ENCODE assay signal across 21 cellular contexts in the genomic region with DNA sequence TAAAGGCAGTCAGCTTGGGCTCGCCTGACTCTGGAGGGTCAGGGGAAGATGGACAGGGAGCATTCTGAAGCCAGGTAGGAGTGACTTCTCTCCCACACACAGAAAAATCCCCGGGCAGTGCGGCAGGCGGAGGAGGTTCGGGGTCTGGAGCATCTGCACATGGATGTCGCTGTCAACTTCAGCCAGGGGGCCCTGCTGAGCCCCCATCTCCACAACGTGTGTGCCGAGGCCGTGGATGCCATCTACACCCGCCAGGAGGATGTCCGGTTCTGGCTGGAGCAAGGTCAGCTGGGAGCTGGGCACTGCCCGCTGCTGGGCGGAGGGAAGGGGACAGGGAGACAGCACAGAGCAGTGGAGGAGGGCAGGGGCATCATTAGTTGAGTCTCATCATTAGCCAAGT. TPM values are rescaled to one million over a fixed set of nuclear protein-coding genes. Genes with fewer than 3 reads are reported as not detected.
DNase-seq lines count a peak whose midpoint lies in the region; ATAC-seq and TF ChIP-seq lines count a peak whose summit lies in the region.
"Had no signal": no experiment of that assay in that cellular context is flagged by ENCODE, and none has a peak within 500 bp of the region (broad histone marks: within the 10 kb centered on the region; RNA-seq: fewer than 3 reads in every experiment).

No MANE protein-coding gene starts in this region.

- 85% methylated on average over 3 of the region's 13 CpGs for WGBS in esophagus muscularis mucosa
- 91% methylated on average over 12 of the region's 13 CpGs for WGBS in mesenchymal stem cell

- no peak overlapping the region for H2BK120ac ChIP-seq in mesenchymal stem cell (ENCODE audit: low read depth, low read length)

- H3K27me3 Mint-ChIP-seq in activated naive CD4-positive, alpha-beta T cell treated with anti-CD3 and anti-CD28 coated beads, Interleukin-2, amount 10 ng/mL, durations not matched to agents 7 days and 5 days = peaks cover 42% of the 10 kb centered on the region
- H3K27me3 Mint-ChIP-seq in natural killer cell treated with Interleukin-12 subunit alpha and Interleukin-12 subunit beta and Interleukin-15 and Interleukin-18, amount 100 ng/mL, for 72 hours = peaks cover 0 to 11% of the 10 kb centered on the region in 2 donors

- H3K27me3 ChIP-seq in esophagus muscularis mucosa (peaks cover 0 to 1% (median 0%) of the 10 kb centered on the region in 4 donors), mesenchymal stem cell (ENCODE audit: control insufficient read depth in 1 of 2, insufficient read depth in 1 of 2, low read length in 2 of 2) (peaks cover 0 to 4% of the 10 kb centered on the region in 2 experiments), uterus (no peaks in the 10 kb centered on the region)

- H2AFZ ChIP-seq in mesenchymal stem cell (ENCODE audit: low read depth, low read length) = no peak overlapping the region

- TF ChIP-seq CTCF in esophagus muscularis mucosa (IDR thresholded peaks at IDR 0.05) (no peak), uterus (IDR thresholded peaks at IDR 0.05) (no peak)

- no peak for TF ChIP-seq EP300 in esophagus muscularis mucosa (IDR thresholded peaks at IDR 0.05)

- H3K4me3 ChIP-seq in esophagus muscularis mucosa = no peak overlapping the region
- H3K4me3 ChIP-seq in mesenchymal stem cell (ENCODE audit: insufficient read depth in 1 of 2, low read depth in 1 of 2, low read length in 2 of 2) = no peak overlapping the region
- H3K4me3 ChIP-seq in uterus = no peak overlapping the region

- H3K9me3 ChIP-seq in esophagus muscularis mucosa = no peaks in the 10 kb centered on the region
- H3K9me3 ChIP-seq in mesenchymal stem cell (ENCODE audit: control insufficient read depth, low read length) = no peaks in the 10 kb centered on the region
- no peaks in the 10 kb centered on the region for H3K9me3 ChIP-seq in uterus

- H3K4me1 ChIP-seq in esophagus muscularis mucosa (peaks cover 23 to 58% (median 39%) of the 10 kb centered on the region in 4 donors), mesenchymal stem cell (ENCODE audit: control insufficient read depth, insufficient read depth, low read depth, low read length) (peaks cover 19% of the 10 kb centered on the region), uterus (peaks cover 0 to 7% of the 10 kb centered on the region in 2 donors)

- no peak overlapping the region for H2BK5ac ChIP-seq in mesenchymal stem cell (ENCODE audit: low read depth, low read length, poor library complexity, severe bottlenecking)

- H3K27ac Mint-ChIP-seq in activated naive CD4-positive, alpha-beta T cell treated with anti-CD3 and anti-CD28 coated beads, Interleukin-2, amount 10 ng/mL, durations not matched to agents 7 days and 5 days = peak overlapping the region; percentile 66
- H3K27ac Mint-ChIP-seq in natural killer cell treated with Interleukin-12 subunit alpha and Interleukin-12 subunit beta and Interleukin-15 and Interleukin-18, amount 100 ng/mL, for 72 hours = no peak overlapping the region
- H3K27ac Mint-ChIP-seq: CD8-positive, alpha-beta T cell had no signal

- H3K27ac ChIP-seq in esophagus muscularis mucosa (replicated peaks in 1 of 4) (peak overlapping the region in 3 of 4 donors; percentile 58 to 78 (median 64)), mesenchymal stem cell (ENCODE audit: low read length, poor library complexity, severe bottlenecking) (no peak overlapping the region), uterus (peak overlapping the region; percentile 71 to 73)
- H3K27ac ChIP-seq: 22Rv1 had no signal

- H3K79me1 ChIP-seq in mesenchymal stem cell (replicated peaks; ENCODE audit: low read length, poor library complexity, severe bottlenecking) = peaks cover 5% of the 10 kb centered on the region

- H3K4me1 Mint-ChIP-seq in activated naive CD4-positive, alpha-beta T cell treated with anti-CD3 and anti-CD28 coated beads, Interleukin-2, amount 10 ng/mL, durations not matched to agents 7 days and 5 days = no peaks in the 10 kb centered on the region
- H3K4me1 Mint-ChIP-seq in natural killer cell treated with Interleukin-12 subunit alpha and Interleukin-12 subunit beta and Interleukin-15 and Interleukin-18, amount 100 ng/mL, for 72 hours (ENCODE audit: low read depth in 2 of 2) = peaks cover 0 to 11% of the 10 kb centered on the region in 2 donors

- intact Hi-C loops in esophagus muscularis mucosa (cut with DNase I) (no loop called here), uterus (cut with DNase I; ENCODE audit: low total_unique reads) (loop anchor here (5.0 kb wide), 1 partner anchor 49 kb away; no protein-coding TSS in a partner anchor)

- peak overlapping the region; percentile 30 for H3K9ac ChIP-seq in mesenchymal stem cell (ENCODE audit: low read length)

- ATAC-seq in GM19397 (IDR thresholded peaks at IDR 0.05; ENCODE audit: unreplicated experiment) = no peak
- ATAC-seq in natural killer cell treated with Interleukin-12 subunit alpha and Interleukin-12 subunit beta and Interleukin-15 and Interleukin-18, amount 100 ng/mL, for 72 hours = no peak
- ATAC-seq: CD8-positive, alpha-beta T cell had no signal

- H3K23ac ChIP-seq in mesenchymal stem cell (ENCODE audit: low read length in 2 of 2) = no peak overlapping the region

- TF ChIP-seq POLR2A in esophagus muscularis mucosa (IDR thresholded peaks at IDR 0.05; ENCODE audit: low read depth) (no peak), uterus (IDR thresholded peaks at IDR 0.05) (no peak)

- H3K4me3 Mint-ChIP-seq in activated naive CD4-positive, alpha-beta T cell treated with anti-CD3 and anti-CD28 coated beads, Interleukin-2, amount 10 ng/mL, durations not matched to agents 7 days and 5 days = no peak overlapping the region
- H3K4me3 Mint-ChIP-seq in natural killer cell treated with Interleukin-12 subunit alpha and Interleukin-12 subunit beta and Interleukin-15 and Interleukin-18, amount 100 ng/mL, for 72 hours = no peak overlapping the region
- H3K4me3 Mint-ChIP-seq: CD8-positive, alpha-beta T cell had no signal

- no peaks in the 10 kb centered on the region for H3K36me3 Mint-ChIP-seq in activated naive CD4-positive, alpha-beta T cell treated with anti-CD3 and anti-CD28 coated beads, Interleukin-2, amount 10 ng/mL, durations not matched to agents 7 days and 5 days
- no peaks in the 10 kb centered on the region for H3K36me3 Mint-ChIP-seq in natural killer cell treated with Interleukin-12 subunit alpha and Interleukin-12 subunit beta and Interleukin-15 and Interleukin-18, amount 100 ng/mL, for 72 hours
- H3K36me3 Mint-ChIP-seq: CD8-positive, alpha-beta T cell had no signal

- no peak overlapping the region for H3K14ac ChIP-seq in mesenchymal stem cell (ENCODE audit: low read length in 2 of 2)

- H4K91ac ChIP-seq in mesenchymal stem cell (ENCODE audit: low read length) = no peak overlapping the region

- no peaks in the 10 kb centered on the region for H3K9me3 Mint-ChIP-seq in activated naive CD4-positive, alpha-beta T cell treated with anti-CD3 and anti-CD28 coated beads, Interleukin-2, amount 10 ng/mL, durations not matched to agents 7 days and 5 days
- H3K9me3 Mint-ChIP-seq in natural killer cell treated with Interleukin-12 subunit alpha and Interleukin-12 subunit beta and Interleukin-15 and Interleukin-18, amount 100 ng/mL, for 72 hours = no peaks in the 10 kb centered on the region
- H3K9me3 Mint-ChIP-seq: CD8-positive, alpha-beta T cell had no signal

- H3K4me2 ChIP-seq in mesenchymal stem cell (ENCODE audit: low read length, poor library complexity, severe bottlenecking) = no peak overlapping the region

- H2AK5ac ChIP-seq in mesenchymal stem cell (ENCODE audit: low read length, severe bottlenecking) = peak overlapping the region; percentile 24

- DNase-seq in activated naive CD4-positive, alpha-beta T cell treated with anti-CD3 and anti-CD28 coated beads, Interleukin-2, amount 10 ng/mL, durations not matched to agents 7 days and 5 days = no peak
- DNase-seq in activated naive CD4-positive, alpha-beta T cell treated with anti-CD3 and anti-CD28 coated beads, Interleukin-2, amount 50 U/mL, for 16 hours = no peak
- DNase-seq in esophagus muscularis mucosa (ENCODE audit: extremely low spot score) (no peak), mesenchymal stem cell (no peak), uterus (no peak), NCI-H2227 treated with DMSO at 0.1 percent for 48 hours (lab: John Stamatoyannopoulos, UW) (no peak)
- DNase-seq in natural killer cell treated with Interleukin-12 subunit alpha and Interleukin-12 subunit beta and Interleukin-15 and Interleukin-18, amount 100 ng/mL, for 72 hours (ENCODE audit: low spot score) = no peak
- DNase-seq: ACHN; C1 segment of cervical spinal cord; CD8-positive, alpha-beta T cell; DMS153; IMR-90; MV-4-11; NCI-H1694; NCI-H2081; NCI-H446 treated with DMSO at 0.1 percent for 48 hours; NCI-H526 treated with DMSO at 0.1 percent for 48 hours; OCI-M1 had no signal

- H4K8ac ChIP-seq in mesenchymal stem cell (ENCODE audit: low read length) = no peak overlapping the region

- peak overlapping the region in 1 of 2 experiments; percentile 1 for H2BK12ac ChIP-seq in mesenchymal stem cell (ENCODE audit: low read length in 2 of 2)

- H3K36me3 ChIP-seq in esophagus muscularis mucosa = peaks cover 0 to 30% (median 13%) of the 10 kb centered on the region in 4 donors
- peaks cover 38 to 88% of the 10 kb centered on the region in 2 experiments for H3K36me3 ChIP-seq in mesenchymal stem cell (ENCODE audit: control insufficient read depth in 1 of 2, insufficient read depth in 2 of 2, low read depth in 1 of 2, low read length in 2 of 2)
- H3K36me3 ChIP-seq in uterus = no peaks in the 10 kb centered on the region

- CTCF ChIA-PET in activated naive CD4-positive, alpha-beta T cell treated with anti-CD3 and anti-CD28 coated beads, Interleukin-2, amount 10 ng/mL, durations not matched to agents 7 days and 5 days (lab: Charles Lee) = interaction anchor here (0.9 to 1.5 kb wide), 2 partner anchors 54 to 75 kb away, joined by 3 to 4 read pairs; no protein-coding TSS in a partner anchor

- H3K18ac ChIP-seq in mesenchymal stem cell (ENCODE audit: low read depth in 1 of 2, low read length in 2 of 2) = no peak overlapping the region

- H2BK15ac ChIP-seq in mesenchymal stem cell (ENCODE audit: low read depth, poor library complexity, severe bottlenecking) = no peak overlapping the region

- no peak overlapping the region for H3K4ac ChIP-seq in mesenchymal stem cell (ENCODE audit: low read depth in 1 of 2, low read length in 2 of 2)

RNA-seq across cellular contexts. Expression of a gene that starts 13.2 kb away (rescaled TPM):
- total RNA-seq in esophagus muscularis mucosa = not detected
- polyA plus RNA-seq in mesenchymal stem cell (2013, experiment 1 of 2) = 0.04 TPM
- 0.04 TPM for polyA plus RNA-seq in mesenchymal stem cell (2013, experiment 2 of 2)
- total RNA-seq in uterus = under 1 TPM in 1 of 4 donors, not detected in 3; 0.85 TPM
- total RNA-seq in natural killer cell treated with Interleukin-12 subunit alpha and Interleukin-12 subunit beta and Interleukin-15 and Interleukin-18, amount 100 ng/mL, for 72 hours = not detected
- total RNA-seq: CD8-positive, alpha-beta T cell; G401 had no signal

RNA-seq across cellular contexts. Expression of a gene that starts 15.9 kb away (rescaled TPM):
- total RNA-seq in esophagus muscularis mucosa (10 to 100 TPM; 30.7 to 66.1 (median 58.1) TPM), uterus (10 to 100 TPM; 29.2 to 90.1 (median 44.6) TPM)
- 50.9 TPM for polyA plus RNA-seq in mesenchymal stem cell (2013, experiment 1 of 2)
- polyA plus RNA-seq in mesenchymal stem cell (2013, experiment 2 of 2) = 50.4 TPM
- total RNA-seq in natural killer cell treated with Interleukin-12 subunit alpha and Interleukin-12 subunit beta and Interleukin-15 and Interleukin-18, amount 100 ng/mL, for 72 hours = 1 to 10 TPM; 1.1 to 1.9 TPM

Comparison
In these comparisons a context has a peak if more than half of its experiments do, and no peak if none do; other contexts are left out.
1. RNA of a gene that starts 15.9 kb away (total RNA-seq): 30.7 to 66.1 TPM in esophagus muscularis mucosa and 29.2 to 90.1 TPM in uterus; 1.1 to 1.9 TPM in natural killer cell treated with Interleukin-12 subunit alpha and Interleukin-12 subunit beta and Interleukin-15 and Interleukin-18, amount 100 ng/mL, for 72 hours; every median in the first group is over 10 times any median in the second.